In genomic region chr1:26328597-26328996, GRCh38 we compare ENCODE assay signal across 1 cellular context.
TF ChIP-seq lines count a peak whose summit lies in the region.

No MANE protein-coding gene starts in this region.

TF ChIP-seq in H1, 55 proteins besides CTCF, POLR2A, EP300 and RAD21:
- TF ChIP-seq HDAC2 (IDR thresholded peaks at IDR 0.05; ENCODE audit: borderline replicate concordance in 1 of 2, low read depth in 2 of 2, low read length in 2 of 2) (no peak), CBX8 (IDR thresholded peaks at IDR 0.05; ENCODE audit: borderline replicate concordance, low read depth, low read length) (no peak), KDM4A (IDR thresholded peaks at IDR 0.05; ENCODE audit: low read depth, low read length, severe bottlenecking) (no peak), CBX5 (IDR thresholded peaks at IDR 0.05; ENCODE audit: low read depth, low read length) (no peak), TCF12 (IDR thresholded peaks at IDR 0.05; ENCODE audit: low read depth, low read length) (no peak), SP2 (IDR thresholded peaks at IDR 0.05; ENCODE audit: low read length) (no peak), EGR1 (IDR thresholded peaks at IDR 0.05; ENCODE audit: borderline replicate concordance, low read depth, low read length) (no peak), ASH2L (IDR thresholded peaks at IDR 0.05; ENCODE audit: low read length) (no peak), CTBP2 (IDR thresholded peaks at IDR 0.05; ENCODE audit: borderline replicate concordance, insufficient read depth, insufficient read length, low read length) (no peak), GABPA (IDR thresholded peaks at IDR 0.05; ENCODE audit: borderline replicate concordance, insufficient read depth, low read length) (no peak), ZNF274 (IDR thresholded peaks at IDR 0.05; ENCODE audit: borderline replicate concordance, extremely low read depth, low read length) (no peak), CHD7 (IDR thresholded peaks at IDR 0.05; ENCODE audit: insufficient replicate concordance, low read length) (no peak), POLR2AphosphoS5 (IDR thresholded peaks at IDR 0.05; ENCODE audit: low read depth, low read length) (no peak), USF2 (IDR thresholded peaks at IDR 0.05; ENCODE audit: low read length) (no peak), SP1 (IDR thresholded peaks at IDR 0.05; ENCODE audit: low read depth, low read length) (no peak), KDM5A (IDR thresholded peaks at IDR 0.05; ENCODE audit: low read length) (no peak)
- TF ChIP-seq, protein P1, sequence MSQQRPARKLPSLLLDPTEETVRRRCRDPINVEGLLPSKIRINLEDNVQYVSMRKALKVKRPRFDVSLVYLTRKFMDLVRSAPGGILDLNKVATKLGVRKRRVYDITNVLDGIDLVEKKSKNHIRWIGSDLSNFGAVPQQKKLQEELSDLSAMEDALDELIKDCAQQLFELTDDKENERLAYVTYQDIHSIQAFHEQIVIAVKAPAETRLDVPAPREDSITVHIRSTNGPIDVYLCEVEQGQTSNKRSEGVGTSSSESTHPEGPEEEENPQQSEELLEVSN (IDR thresholded peaks at IDR 0.05), result no peak
